In genomic region chr14:99534333-99534732, GRCh38 we compare ENCODE assay signal across 10 cellular contexts.
"Had no signal": no experiment of that assay in that cellular context is flagged by ENCODE, and none has a peak within 500 bp of the region (broad histone marks: within the 10 kb centered on the region; RNA-seq: fewer than 3 reads in every experiment).

No MANE protein-coding gene starts in this region.

- H3K4me3 ChIP-seq: lower lobe of right lung, thyroid gland had no signal

- H3K9me3 ChIP-seq: lower lobe of right lung, thyroid gland had no signal

- H3K27me3 ChIP-seq: thyroid gland had no signal

- H3K36me3 ChIP-seq: lower lobe of right lung, thyroid gland had no signal

- H3K27ac ChIP-seq: lower lobe of right lung, thyroid gland had no signal

- DNase-seq: activated CD4-positive, CD25-positive, alpha-beta regulatory T cell treated with anti-CD3 and anti-CD28 coated beads, Interleukin-2, amount 50 U/mL, for 72 hours; activated CD8-positive, alpha-beta memory T cell treated with anti-CD3 and anti-CD28 coated beads, Interleukin-2, amount 50 U/mL, for 48 hours; activated CD8-positive, alpha-beta T cell treated with anti-CD3 and anti-CD28 coated beads, Interleukin-2, amount 10 ng/mL, durations not matched to agents 7 days and 5 days; activated naive CD4-positive, alpha-beta T cell; aorta; lower lobe of right lung; naive thymus-derived CD8-positive, alpha-beta T cell; small intestine; T-helper 2 cell; thyroid gland had no signal

- ATAC-seq: activated CD8-positive, alpha-beta T cell treated with anti-CD3 and anti-CD28 coated beads, Interleukin-2, amount 10 ng/mL, durations not matched to agents 7 days and 5 days; naive thymus-derived CD8-positive, alpha-beta T cell had no signal
